Comparison of ENCODE assay signal across 1 cellular context in genomic region chr11:96817488-96817887, GRCh38.
TF ChIP-seq lines count a peak whose summit lies in the region.

No MANE protein-coding gene starts in this region.

TF ChIP-seq in K562, 482 proteins besides CTCF, POLR2A, EP300 and RAD21 (continued from another document and continues in another):
- no peak for TF ChIP-seq E4F1 (CRISPR knock-in tag; IDR thresholded peaks at IDR 0.05; ENCODE audit: borderline replicate concordance)
- TF ChIP-seq PHB (CRISPR knock-in tag; IDR thresholded peaks at IDR 0.05) = no peak
- TF ChIP-seq ZBTB17 (CRISPR knock-in tag; IDR thresholded peaks at IDR 0.05) = no peak
- no peak for TF ChIP-seq DDX20 (tag; IDR thresholded peaks at IDR 0.05; ENCODE audit: low read depth)
- no peak for TF ChIP-seq PHB2 (IDR thresholded peaks at IDR 0.05; ENCODE audit: low read depth)
- TF ChIP-seq TRIM28 (IDR thresholded peaks at IDR 0.05) = no peak
- TF ChIP-seq MEF2D (tag; conservative IDR thresholded peaks at IDR 0.05; ENCODE audit: low read depth) = 0 out of 2 replicates have a peak, but pooled peaks have one; percentile 36
- TF ChIP-seq ZNF217 (CRISPR knock-in tag; IDR thresholded peaks at IDR 0.05) = no peak
- peak; percentile 95 for TF ChIP-seq CBFA2T3 (IDR thresholded peaks at IDR 0.05)
- no peak for TF ChIP-seq ZNF324 (CRISPR knock-in tag; IDR thresholded peaks at IDR 0.05)
- no peak for TF ChIP-seq FUS (optimal IDR thresholded peaks at IDR 0.05; ENCODE audit: low read depth, low read length)
- TF ChIP-seq PTBP1 (IDR thresholded peaks at IDR 0.05; ENCODE audit: low read depth, low read length) = no peak
- TF ChIP-seq ILK (tag; IDR thresholded peaks at IDR 0.05; ENCODE audit: borderline replicate concordance, low read depth) = no peak
- TF ChIP-seq ZNF518B (CRISPR knock-in tag; IDR thresholded peaks at IDR 0.05) = no peak
- TF ChIP-seq CCNT2 (IDR thresholded peaks at IDR 0.05; ENCODE audit: borderline replicate concordance, extremely low read depth, insufficient read length, low read depth, low read length) = peak; percentile 91
- TF ChIP-seq EWSR1 (IDR thresholded peaks at IDR 0.05; ENCODE audit: borderline replicate concordance, low read depth, partially characterized antibody) = no peak
- TF ChIP-seq RBM14 (IDR thresholded peaks at IDR 0.05; ENCODE audit: borderline replicate concordance, insufficient read depth, low read depth, low read length) = no peak
- no peak for TF ChIP-seq PREB (CRISPR knock-in tag; IDR thresholded peaks at IDR 0.05)
- no peak for TF ChIP-seq C11orf30 (IDR thresholded peaks at IDR 0.05; ENCODE audit: low read depth)
- TF ChIP-seq YY1 (IDR thresholded peaks at IDR 0.05; ENCODE audit: borderline replicate concordance in 1 of 3, control insufficient read depth in 1 of 3, extremely low read depth in 1 of 3, insufficient read depth in 3 of 3, insufficient read length in 1 of 3, insufficient replicate concordance in 2 of 3, low read depth in 1 of 3, low read length in 2 of 3) = no peak
- no peak for TF ChIP-seq PHTF2 (CRISPR knock-in tag; IDR thresholded peaks at IDR 0.05)
- TF ChIP-seq MXD1 (CRISPR knock-in tag; IDR thresholded peaks at IDR 0.05; ENCODE audit: borderline replicate concordance, poor library complexity, severe bottlenecking) = no peak
- TF ChIP-seq ZNF224 (CRISPR knock-in tag; IDR thresholded peaks at IDR 0.05) = no peak
- TF ChIP-seq ELK3 (CRISPR knock-in tag; IDR thresholded peaks at IDR 0.05) = no peak
- TF ChIP-seq SFPQ (IDR thresholded peaks at IDR 0.05; ENCODE audit: low read depth, low read length) = no peak
- TF ChIP-seq CBFA2T2 (conservative IDR thresholded peaks at IDR 0.05) = peak; percentile 87
- no peak for TF ChIP-seq ZNF436 (CRISPR knock-in tag; IDR thresholded peaks at IDR 0.05)
- TF ChIP-seq ZNF253 (CRISPR knock-in tag; conservative IDR thresholded peaks at IDR 0.05) = no peak
- no peak for TF ChIP-seq FOXA1 (IDR thresholded peaks at IDR 0.05; ENCODE audit: borderline replicate concordance)
- TF ChIP-seq MBD2 (IDR thresholded peaks at IDR 0.05; ENCODE audit: borderline replicate concordance, low read depth) = peak; percentile 72
- no peak for TF ChIP-seq ZNF707 (CRISPR knock-in tag; conservative IDR thresholded peaks at IDR 0.05)
- no peak for TF ChIP-seq ZNF212 (CRISPR knock-in tag; IDR thresholded peaks at IDR 0.05)
- 0 out of 2 replicates have a peak, but pooled peaks have one; percentile 39 for TF ChIP-seq GATAD2B (IDR thresholded peaks at IDR 0.05; ENCODE audit: borderline replicate concordance)
- no peak for TF ChIP-seq ZFP91 (CRISPR knock-in tag; IDR thresholded peaks at IDR 0.05)
- TF ChIP-seq MIER1 (IDR thresholded peaks at IDR 0.05; ENCODE audit: low read depth) = no peak
- TF ChIP-seq FOXK2 (conservative IDR thresholded peaks at IDR 0.05 in 1 of 2, IDR thresholded peaks at IDR 0.05 in 1 of 2; ENCODE audit: low read depth in 2 of 2) = no peak
- no peak for TF ChIP-seq HEY1 (CRISPR knock-in tag; IDR thresholded peaks at IDR 0.05; ENCODE audit: borderline replicate concordance)
- TF ChIP-seq PHF21A (IDR thresholded peaks at IDR 0.05; ENCODE audit: borderline replicate concordance, low read depth) = no peak
- TF ChIP-seq ZNF395 (CRISPR knock-in tag; IDR thresholded peaks at IDR 0.05) = no peak
- TF ChIP-seq PRDM10 (IDR thresholded peaks at IDR 0.05; ENCODE audit: partially characterized antibody) = peak; percentile 13
- no peak for TF ChIP-seq THAP7 (CRISPR knock-in tag; IDR thresholded peaks at IDR 0.05)
- no peak for TF ChIP-seq FIP1L1 (IDR thresholded peaks at IDR 0.05; ENCODE audit: low read depth, low read length, poor library complexity, severe bottlenecking)
- TF ChIP-seq MECOM (CRISPR knock-in tag; IDR thresholded peaks at IDR 0.05) = 0 out of 2 replicates have a peak, but pooled peaks have one; percentile 10
- no peak for TF ChIP-seq SNRNP70 (optimal IDR thresholded peaks at IDR 0.05; ENCODE audit: low read depth, low read length)
- no peak for TF ChIP-seq SREBF1 (IDR thresholded peaks at IDR 0.05; ENCODE audit: borderline replicate concordance, low read depth, low read length)
- TF ChIP-seq ARHGAP35 (IDR thresholded peaks at IDR 0.05; ENCODE audit: partially characterized antibody) = no peak
- no peak for TF ChIP-seq ZKSCAN3 (CRISPR knock-in tag; IDR thresholded peaks at IDR 0.05)
- peak; percentile 87 for TF ChIP-seq LEF1 (IDR thresholded peaks at IDR 0.05)
- TF ChIP-seq PYGO2 (tag; IDR thresholded peaks at IDR 0.05) = peak; percentile 76; the same call in 1 of the 2 replicates
